ENCODE assay signal across 10 cellular contexts in genomic region chr20:61938839-61939690, GRCh38.
"Had no signal": no experiment of that assay in that cellular context is flagged by ENCODE, and none has a peak within 500 bp of the region (broad histone marks: within the 10 kb centered on the region; RNA-seq: fewer than 3 reads in every experiment).

No MANE protein-coding gene starts in this region.

- ATAC-seq: gastroesophageal sphincter, T-helper 17 cell had no signal

- H3K9me3 Mint-ChIP-seq: activated T-cell treated with anti-CD3 and anti-CD28 coated beads, Interleukin-2, amount 50 U/mL, for 4 hours had no signal

- H3K27ac Mint-ChIP-seq: T-helper 17 cell had no signal

- H3K4me3 Mint-ChIP-seq: activated T-cell treated with anti-CD3 and anti-CD28 coated beads, Interleukin-2, amount 50 U/mL, for 4 hours; T-helper 17 cell had no signal

- DNase-seq: activated CD4-positive, alpha-beta T cell treated with anti-CD3 and anti-CD28 coated beads for 1 hour; activated CD4-positive, alpha-beta T cell treated with anti-CD3 and anti-CD28 coated beads, Interleukin-2, amount 50 U/mL, for 48 hours; activated T-cell treated with anti-CD3 and anti-CD28 coated beads, Interleukin-2, amount 50 U/mL, for 4 hours; central memory CD4-positive, alpha-beta T cell; cortex of kidney; effector memory CD4-positive, alpha-beta T cell; kidney glomerular epithelial cell; SHP77 treated with DMSO at 0.1 percent for 48 hours had no signal
